In genomic region chr12:91111366-91112321, GRCh38 we compare ENCODE assay signal across 8 cellular contexts. TPM values are rescaled to one million over a fixed set of nuclear protein-coding genes. Genes with fewer than 3 reads are reported as not detected.
DNase-seq lines count a peak whose midpoint lies in the region; ATAC-seq and TF ChIP-seq lines count a peak whose summit lies in the region.

Gene LUM, minus strand, starts transcription at chr12:91111494. Its CDS starts 2,515 bp downstream, at chr12:91108979.

- ATAC-seq in T-helper 17 cell: no peak

- H3K4me3 Mint-ChIP-seq in brain (peak within 1 kb of the TSS; percentile 2 to 78 (median 62)), T-helper 17 cell (no peak within 1 kb of the TSS)

- 19 to 28% methylated on average over 7 of the region's 7 CpGs for WGBS in lower leg skin, 2 donors

- H3K27ac Mint-ChIP-seq in brain (peak within 1 kb of the TSS in 3 of 5 experiments; percentile 62 to 92 (median 69)), T-helper 17 cell (no peak within 1 kb of the TSS)

- H3K27me3 Mint-ChIP-seq in brain: peaks cover 3% of the 10 kb centered on the region
- peaks cover 11% of the 10 kb centered on the region for H3K27me3 Mint-ChIP-seq in T-helper 17 cell

- no peak for TF ChIP-seq POLR2A in lower leg skin (IDR thresholded peaks at IDR 0.05)

- H3K9me3 Mint-ChIP-seq in brain: peaks cover 0 to 5% (median 0%) of the 10 kb centered on the region in 5 experiments

- H3K4me1 Mint-ChIP-seq in brain (peaks cover 12% of the 10 kb centered on the region), T-helper 17 cell (no peaks in the 10 kb centered on the region)

- intact Hi-C loops in lower leg skin (cut with DNase I; ENCODE audit: low total_unique reads): no loop called here

- H3K36me3 Mint-ChIP-seq in brain (peaks cover 11% of the 10 kb centered on the region), T-helper 17 cell (ENCODE audit: low read depth) (no peaks in the 10 kb centered on the region)

- POLR2A ChIA-PET in HEK293T (lab: Yijun Ruan, JAX): no interaction called here

- no peak within 1 kb of the TSS for H3K4me3 ChIP-seq in lower leg skin (ENCODE audit: low read depth, poor library complexity, severe bottlenecking)

- TF ChIP-seq CTCF in brain (conservative IDR thresholded peaks at IDR 0.05) (no peak), lower leg skin (IDR thresholded peaks at IDR 0.05) (no peak)

- H3K9me3 ChIP-seq in T-helper 17 cell (ENCODE audit: control insufficient read depth, low read length, poor library complexity, severe bottlenecking): no peaks in the 10 kb centered on the region

- CTCF ChIA-PET in HEK293T (lab: Yijun Ruan, JAX): interaction anchor here (1.0 kb wide), 1 partner anchor 61 kb away, joined by 5 read pairs; no protein-coding TSS in a partner anchor

- no peak for DNase-seq in HEK293T (ENCODE audit: extremely low spot score)
- peak in 1 of 2 donors; percentile 23 for DNase-seq in lower leg skin (ENCODE audit: low spot score in 2 of 2)
- DNase-seq in stromal cell of bone marrow (ENCODE audit: low read depth): peak; percentile 70
- no peak for DNase-seq in NCI-H1930 (lab: John Stamatoyannopoulos, UW)
- no peak for DNase-seq in UCSD-AML1 (lab: John Stamatoyannopoulos, UW; ENCODE audit: unreplicated experiment)
- DNase-seq in T-helper 17 cell: no peak
- DNase-seq in amniotic stem cell (lab: John Stamatoyannopoulos, UW): no peak

TF ChIP-seq in HEK293T, 16 proteins besides CTCF, POLR2A, EP300 and RAD21:
- TF ChIP-seq L3MBTL2 (conservative IDR thresholded peaks at IDR 0.05) (peak; percentile 32; the same call in 1 of the 2 replicates), SUZ12 (IDR thresholded peaks at IDR 0.05) (no peak)
TF ChIP-seq in HEK293T: peak in this region for 1.

RNA-seq across cellular contexts. Expression of gene LUM, which starts in this region (rescaled TPM):
- 0.76 TPM for polyA plus RNA-seq in brain (ENCODE audit: insufficient read depth, low read depth, low replicate concordance)
- total RNA-seq in lower leg skin (10 to 100 TPM; 11.2 to 56.4 (median 24.5) TPM), T-helper 17 cell (not detected)

Comparison
In these comparisons a context has a peak if more than half of its experiments do, and no peak if none do; other contexts are left out.
1. RNA of gene LUM (total RNA-seq): 11.2 to 56.4 TPM in lower leg skin; not detected in T-helper 17 cell; every median in the first group is over 10 times any median in the second.